Comparison of ENCODE assay signal across 28 cellular contexts in genomic region chr2:178163911-178164310, GRCh38.
"Had no signal": no experiment of that assay in that cellular context is flagged by ENCODE, and none has a peak within 500 bp of the region (broad histone marks: within the 10 kb centered on the region; RNA-seq: fewer than 3 reads in every experiment).

No MANE protein-coding gene starts in this region.

- H3K27me3 ChIP-seq: breast epithelium, left lung, stomach, tibial artery, upper lobe of right lung had no signal

- H3K9me3 Mint-ChIP-seq: activated CD4-positive, alpha-beta memory T cell treated with anti-CD3 and anti-CD28 coated beads, Interleukin-2, amount 10 ng/mL, durations not matched to agents 7 days and 5 days; activated naive CD4-positive, alpha-beta T cell treated with anti-CD3 and anti-CD28 coated beads, Interleukin-2, amount 50 U/mL, for 24 hours; activated naive CD8-positive, alpha-beta T cell treated with anti-CD3 and anti-CD28 coated beads, Interleukin-2, amount 50 U/mL, for 24 hours; activated T-helper 2 cell treated with anti-CD3 and anti-CD28 coated beads, Interferon-gamma antibody, Interleukin-2, Interleukin-4, amounts not matched to agents 10 μg/mL and 5 μg/mL and 100 μg/mL, durations not matched to agents 14 hours and 24 hours and 36 hours; endodermal cell; natural killer cell treated with Interleukin-12 subunit alpha and Interleukin-12 subunit beta and Interleukin-15 and Interleukin-18, amount 100 ng/mL, for 72 hours; stimulated activated memory B cell treated with anti-CD40 and anti-IgM and Interleukin-4, amounts not matched to agents 10 μg/mL and 1 μg/mL and 100 μg/mL, for 72 hours had no signal

- ATAC-seq: activated CD4-positive, CD25-positive, alpha-beta regulatory T cell treated with anti-CD3 and anti-CD28 coated beads, Interleukin-2, amount 50 U/mL, for 24 hours; activated naive CD8-positive, alpha-beta T cell treated with anti-CD3 and anti-CD28 coated beads, Interleukin-2, amount 50 U/mL, for 24 hours; esophagus mucosa; left lung; mucosa of descending colon; natural killer cell treated with Interleukin-12 subunit alpha and Interleukin-12 subunit beta and Interleukin-15 and Interleukin-18, amount 100 ng/mL, for 72 hours; stimulated activated memory B cell treated with anti-CD40 and anti-IgM and Interleukin-4, amounts not matched to agents 10 μg/mL and 1 μg/mL and 100 μg/mL, for 72 hours; T-helper 17 cell; upper lobe of right lung had no signal

- H3K27ac Mint-ChIP-seq: activated CD4-positive, alpha-beta memory T cell treated with anti-CD3 and anti-CD28 coated beads, Interleukin-2, amount 10 ng/mL, durations not matched to agents 7 days and 5 days; activated naive CD4-positive, alpha-beta T cell treated with anti-CD3 and anti-CD28 coated beads, Interleukin-2, amount 50 U/mL, for 24 hours; activated naive CD8-positive, alpha-beta T cell treated with anti-CD3 and anti-CD28 coated beads, Interleukin-2, amount 50 U/mL, for 24 hours; activated T-helper 2 cell treated with anti-CD3 and anti-CD28 coated beads, Interferon-gamma antibody, Interleukin-2, Interleukin-4, amounts not matched to agents 10 μg/mL and 5 μg/mL and 100 μg/mL, durations not matched to agents 14 hours and 24 hours and 36 hours; endodermal cell; natural killer cell treated with Interleukin-12 subunit alpha and Interleukin-12 subunit beta and Interleukin-15 and Interleukin-18, amount 100 ng/mL, for 72 hours; stimulated activated memory B cell treated with anti-CD40 and anti-IgM and Interleukin-4, amounts not matched to agents 10 μg/mL and 1 μg/mL and 100 μg/mL, for 72 hours; T-helper 17 cell had no signal

- H3K9me3 ChIP-seq: breast epithelium, left lung, mucosa of descending colon, prostate gland, stomach, tibial artery, upper lobe of right lung had no signal

- DNase-seq: activated CD4-positive, alpha-beta memory T cell treated with anti-CD3 and anti-CD28 coated beads, Interleukin-2, amount 10 ng/mL, durations not matched to agents 7 days and 5 days; activated CD4-positive, alpha-beta T cell treated with anti-CD3 and anti-CD28 coated beads for 48 hours; activated naive CD8-positive, alpha-beta T cell treated with anti-CD3 and anti-CD28 coated beads, Interleukin-2, amount 50 U/mL, for 24 hours; activated T-cell treated with anti-CD3 and anti-CD28 coated beads, Interleukin-2, amount 50 U/mL, for 48 hours; central memory CD4-positive, alpha-beta T cell; endodermal cell; foreskin melanocyte; left lung; mucosa of descending colon; stimulated activated CD4-positive, alpha-beta T cell treated with anti-CD3 and anti-CD28 coated beads, Interleukin-1b, Interleukin-23, amount 100 ng/mL, for 48 hours; stimulated activated CD4-positive, alpha-beta T cell treated with anti-CD3 and anti-CD28 coated beads, Interleukin-4, amount 100 ng/mL, for 4 hours; stimulated activated CD8-positive, alpha-beta memory T cell treated with anti-CD3 and anti-CD28 coated beads, Interleukin-4, amount 100 ng/mL, for 48 hours; stomach; T-helper 17 cell; T1000; tibial artery; upper lobe of right lung; WERI-Rb-1 had no signal

- H3K4me3 ChIP-seq: breast epithelium, left lung, lung, mucosa of descending colon, prostate gland, smooth muscle cell, stomach, tibial artery, upper lobe of right lung had no signal

- H3K27ac ChIP-seq: breast epithelium, left lung, prostate gland, stomach, tibial artery, upper lobe of right lung, WERI-Rb-1 had no signal

- H3K4me1 ChIP-seq: breast epithelium, left lung, prostate gland, stomach, tibial artery, upper lobe of right lung had no signal

- H3K4me1 Mint-ChIP-seq: activated CD4-positive, alpha-beta memory T cell treated with anti-CD3 and anti-CD28 coated beads, Interleukin-2, amount 10 ng/mL, durations not matched to agents 7 days and 5 days; activated naive CD4-positive, alpha-beta T cell treated with anti-CD3 and anti-CD28 coated beads, Interleukin-2, amount 50 U/mL, for 24 hours; endodermal cell had no signal

- H3K4me3 Mint-ChIP-seq: activated CD4-positive, alpha-beta memory T cell treated with anti-CD3 and anti-CD28 coated beads, Interleukin-2, amount 10 ng/mL, durations not matched to agents 7 days and 5 days; activated naive CD4-positive, alpha-beta T cell treated with anti-CD3 and anti-CD28 coated beads, Interleukin-2, amount 50 U/mL, for 24 hours; activated naive CD8-positive, alpha-beta T cell treated with anti-CD3 and anti-CD28 coated beads, Interleukin-2, amount 50 U/mL, for 24 hours; endodermal cell; natural killer cell treated with Interleukin-12 subunit alpha and Interleukin-12 subunit beta and Interleukin-15 and Interleukin-18, amount 100 ng/mL, for 72 hours; stimulated activated memory B cell treated with anti-CD40 and anti-IgM and Interleukin-4, amounts not matched to agents 10 μg/mL and 1 μg/mL and 100 μg/mL, for 72 hours; T-helper 17 cell had no signal

- H3K4me2 ChIP-seq: smooth muscle cell had no signal

- H3K36me3 ChIP-seq: breast epithelium, left lung, prostate gland, stomach, tibial artery, upper lobe of right lung, WERI-Rb-1 had no signal
